Comparison of ENCODE assay signal across 15 cellular contexts in the genomic region with DNA sequence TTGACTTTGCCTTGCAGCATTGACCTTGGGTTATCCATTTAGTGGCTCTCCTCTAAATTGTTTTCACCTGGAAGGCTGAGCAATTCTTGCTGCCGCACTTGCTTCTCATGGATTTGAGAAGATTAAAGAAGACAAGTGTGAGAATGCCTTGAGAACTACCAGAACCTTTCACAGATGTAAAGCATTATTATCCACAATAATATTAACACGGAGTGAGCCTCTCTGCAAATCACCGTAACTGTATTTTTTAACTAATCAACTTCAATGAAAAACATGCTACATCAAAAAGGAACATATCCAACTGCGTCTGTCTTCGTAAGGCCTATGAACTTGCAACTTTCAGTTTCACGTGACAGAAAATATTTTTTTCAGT.
DNase-seq lines count a peak whose midpoint lies in the region; ATAC-seq and TF ChIP-seq lines count a peak whose summit lies in the region.
"Had no signal": no experiment of that assay in that cellular context is flagged by ENCODE, and none has a peak within 500 bp of the region (broad histone marks: within the 10 kb centered on the region; RNA-seq: fewer than 3 reads in every experiment).

No MANE protein-coding gene starts in this region.

- DNase-seq in right atrium auricular region (ENCODE audit: low spot score) (no peak), left cardiac atrium (no peak), adipocyte (ENCODE audit: low read depth) (no peak), H7 (no peak), HEK293T (ENCODE audit: extremely low spot score) (no peak)
- DNase-seq: activated CD4-positive, CD25-positive, alpha-beta regulatory T cell; central memory CD4-positive, alpha-beta T cell; MM.1S; NCI-H345; SIG-M5; stimulated activated CD4-positive, alpha-beta T cell treated with anti-CD3 and anti-CD28 coated beads, Interleukin-2, amount 100 ng/mL, for 48 hours; stimulated activated naive CD8-positive, alpha-beta T cell treated with anti-CD3 and anti-CD28 coated beads, Interleukin-15, amount 100 ng/mL, for 72 hours had no signal

- H3K9ac ChIP-seq in adipocyte (ENCODE audit: low read length) (peak overlapping the region; percentile 7), muscle layer of colon (ENCODE audit: low read length) (no peak overlapping the region)

- H3K27me3 ChIP-seq in right atrium auricular region: no peaks in the 10 kb centered on the region
- no peaks in the 10 kb centered on the region for H3K27me3 ChIP-seq in adipocyte (replicated peaks; ENCODE audit: control insufficient read depth, insufficient read depth, low read length)
- H3K27me3 ChIP-seq in muscle layer of colon (ENCODE audit: control insufficient read depth in 1 of 2, insufficient read depth in 2 of 2, low read length in 2 of 2): no peaks in the 10 kb centered on the region
- no peaks in the 10 kb centered on the region for H3K27me3 ChIP-seq in H7 (ENCODE audit: control insufficient read depth, insufficient read depth, low read length)

- intact Hi-C loops in left cardiac atrium (cut with DNase I): loop anchor here (5.0 to 10.0 kb wide), 3 partner anchors 118 to 228 kb away; a partner anchor contains a TSS

- H3K4me3 ChIP-seq in right atrium auricular region: no peak overlapping the region
- H3K4me3 ChIP-seq in adipocyte (ENCODE audit: low read length): no peak overlapping the region
- H3K4me3 ChIP-seq in muscle layer of colon (ENCODE audit: low read depth in 1 of 2, low read length in 2 of 2): peak overlapping the region in 1 of 2 donors; percentile 14
- no peak overlapping the region for H3K4me3 ChIP-seq in H7 (ENCODE audit: insufficient read depth, low read depth, low read length)

- H3K36me3 ChIP-seq in right atrium auricular region: peaks cover 17% of the 10 kb centered on the region
- peaks cover 49% of the 10 kb centered on the region for H3K36me3 ChIP-seq in adipocyte (ENCODE audit: control insufficient read depth, insufficient read depth, low read length, severe bottlenecking)
- peaks cover 22% of the 10 kb centered on the region for H3K36me3 ChIP-seq in muscle layer of colon (ENCODE audit: insufficient read depth, low read length)
- no peaks in the 10 kb centered on the region for H3K36me3 ChIP-seq in H7 (replicated peaks; ENCODE audit: control insufficient read depth, insufficient read depth, low read length)

- ATAC-seq in left cardiac atrium: no peak
- ATAC-seq in HG03280 (IDR thresholded peaks at IDR 0.05; ENCODE audit: unreplicated experiment): no peak
- ATAC-seq in HG03108 (IDR thresholded peaks at IDR 0.05; ENCODE audit: unreplicated experiment): no peak
- ATAC-seq: stimulated activated naive CD8-positive, alpha-beta T cell treated with anti-CD3 and anti-CD28 coated beads, Interleukin-15, amount 100 ng/mL, for 72 hours had no signal

- TF ChIP-seq CTCF in right atrium auricular region (IDR thresholded peaks at IDR 0.05): no peak

- H3K9me3 ChIP-seq in right atrium auricular region (no peaks in the 10 kb centered on the region), adipocyte (ENCODE audit: control insufficient read depth, low read length) (no peaks in the 10 kb centered on the region), muscle layer of colon (ENCODE audit: low read length) (no peaks in the 10 kb centered on the region)

- peaks cover 0 to 55% of the 10 kb centered on the region in 2 donors for H3K4me1 ChIP-seq in right atrium auricular region
- H3K4me1 ChIP-seq in adipocyte (ENCODE audit: control insufficient read depth, insufficient read depth, low read length): peaks cover 29% of the 10 kb centered on the region
- peaks cover 61% of the 10 kb centered on the region for H3K4me1 ChIP-seq in muscle layer of colon (ENCODE audit: insufficient read depth, low read length)

- CTCF ChIA-PET in HEK293T (lab: Yijun Ruan, JAX): no interaction called here

- POLR2A ChIA-PET in HEK293T (lab: Yijun Ruan, JAX): no interaction called here

- H3K27ac ChIP-seq in right atrium auricular region: peak overlapping the region; percentile 68 to 77
- peak overlapping the region; percentile 87 for H3K27ac ChIP-seq in muscle layer of colon (ENCODE audit: low read depth, low read length)

TF ChIP-seq in HEK293T, 16 proteins besides CTCF, POLR2A, EP300 and RAD21:
- TF ChIP-seq TARDBP (IDR thresholded peaks at IDR 0.05): no peak
- TF ChIP-seq FOXM1 (IDR thresholded peaks at IDR 0.05; ENCODE audit: borderline replicate concordance): no peak
- TF ChIP-seq CTBP1 (IDR thresholded peaks at IDR 0.05; ENCODE audit: borderline replicate concordance): no peak
- TF ChIP-seq FOXA1 (IDR thresholded peaks at IDR 0.05): no peak
- no peak for TF ChIP-seq ZNF384 (IDR thresholded peaks at IDR 0.05)
- TF ChIP-seq ARNT (IDR thresholded peaks at IDR 0.05): no peak
- no peak for TF ChIP-seq NFRKB (IDR thresholded peaks at IDR 0.05)
- TF ChIP-seq BHLHE40 (IDR thresholded peaks at IDR 0.05; ENCODE audit: borderline replicate concordance): no peak
